ENCODE assay signal across 16 cellular contexts in the genomic region with DNA sequence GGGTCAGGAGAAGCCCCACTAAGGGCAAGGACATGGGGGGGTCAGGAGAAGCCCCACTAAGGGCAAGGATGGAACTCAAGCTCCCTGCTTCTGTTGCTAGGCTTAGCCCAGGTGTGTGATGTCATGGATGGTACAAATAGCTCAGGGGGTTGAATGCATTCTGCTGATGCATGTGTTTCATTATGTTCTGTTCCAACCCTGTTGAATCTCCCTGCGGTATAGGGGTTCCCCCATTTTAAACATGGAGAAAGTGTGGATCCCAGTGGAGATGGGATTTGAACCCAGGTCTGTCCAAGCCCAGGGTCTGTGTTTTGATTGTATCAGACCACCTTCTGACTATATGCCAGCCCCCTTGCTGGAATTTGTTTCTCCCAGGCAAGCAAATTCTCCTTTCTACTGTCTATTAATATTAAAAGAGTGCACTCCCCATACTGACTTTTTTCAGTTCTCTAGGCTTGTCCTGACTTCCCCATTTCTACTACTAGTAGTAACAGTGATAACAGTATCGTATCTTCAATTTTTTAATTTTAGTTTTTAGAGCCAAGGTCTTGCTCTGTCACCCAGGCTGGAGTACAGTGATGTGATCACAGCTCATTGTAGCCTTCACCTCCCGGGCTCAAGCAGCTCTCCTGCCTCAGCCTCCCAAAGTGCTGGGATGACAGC. TPM values are rescaled to one million over a fixed set of nuclear protein-coding genes. Genes with fewer than 3 reads are reported as not detected.
A peak's percentile ranks its signal among the peaks of the same experiment; 100 is the strongest.
DNase-seq lines count a peak whose midpoint lies in the region; ATAC-seq and TF ChIP-seq lines count a peak whose summit lies in the region.
"Had no signal": no experiment of that assay in that cellular context is flagged by ENCODE, and none has a peak within 500 bp of the region (broad histone marks: within the 10 kb centered on the region; RNA-seq: fewer than 3 reads in every experiment).

No MANE protein-coding gene starts in this region.

- TF ChIP-seq CTCF in KMS-11 (conservative IDR thresholded peaks at IDR 0.05; ENCODE audit: low read depth, low read length) (no peak), gastrocnemius medialis (IDR thresholded peaks at IDR 0.05 in 4 of 5, conservative IDR thresholded peaks at IDR 0.05 in 1 of 5) (no peak)

- intact Hi-C loops in dendritic cell treated with granulocyte-macrophage colony-stimulating factor and Interleukin-4, amounts not matched to agents 40 ng/mL and 50 ng/mL, for 4 days (cut with micrococcal nuclease), result no loop called here
- intact Hi-C loops in gastrocnemius medialis (cut with DNase I; ENCODE audit: low total_unique reads), result no loop called here

- peaks cover 45% of the 10 kb centered on the region for H3K4me1 Mint-ChIP-seq in activated T-cell treated with anti-CD3 and anti-CD28 coated beads, Interleukin-2, amount 50 U/mL, for 24 hours (ENCODE audit: low read depth)
- peaks cover 65% of the 10 kb centered on the region for H3K4me1 Mint-ChIP-seq in dendritic cell treated with granulocyte-macrophage colony-stimulating factor and Interleukin-4, amounts not matched to agents 40 ng/mL and 50 ng/mL, for 4 days (ENCODE audit: low read depth)
- peaks cover 32 to 51% of the 10 kb centered on the region in 2 donors for H3K4me1 Mint-ChIP-seq in immature natural killer cell

- H3K36me3 ChIP-seq in KMS-11 (ENCODE audit: insufficient read depth) (no peaks in the 10 kb centered on the region), gastrocnemius medialis (peaks cover 0 to 20% of the 10 kb centered on the region in 2 donors)

- ATAC-seq in gastrocnemius medialis, result peak; percentile 32 to 35
- no peak for ATAC-seq in HG02938 (IDR thresholded peaks at IDR 0.05; ENCODE audit: unreplicated experiment)
- ATAC-seq: left lobe of liver, WTC11 had no signal

- DNase-seq in activated T-cell treated with anti-CD3 and anti-CD28 coated beads, Interleukin-2, amount 50 U/mL, for 24 hours, result no peak
- DNase-seq in activated T-cell treated with anti-CD3 and anti-CD28 coated beads, Interleukin-2, amount 50 U/mL, for 48 hours, result no peak
- DNase-seq in gastrocnemius medialis (no peak), immature natural killer cell (no peak), COLO668 (lab: John Stamatoyannopoulos, UW; ENCODE audit: unreplicated experiment) (no peak)
- DNase-seq: activated naive CD4-positive, alpha-beta T cell treated with anti-CD3 and anti-CD28 coated beads, Interleukin-2, amount 50 U/mL, for 16 hours; central memory CD4-positive, alpha-beta T cell; endodermal cell; NCI-H1048; NCI-H526 treated with DMSO at 0.1 percent for 48 hours had no signal

- in situ Hi-C loops in gastrocnemius medialis (cut with MboI; ENCODE audit: low sequenced_read_pairs in 4 of 4), result no loop called here

- H3K9me3 ChIP-seq in gastrocnemius medialis, result no peaks in the 10 kb centered on the region
- H3K9me3 ChIP-seq: tibial nerve had no signal

- no peaks in the 10 kb centered on the region for H3K27me3 Mint-ChIP-seq in activated T-cell treated with anti-CD3 and anti-CD28 coated beads, Interleukin-2, amount 50 U/mL, for 24 hours
- no peaks in the 10 kb centered on the region for H3K27me3 Mint-ChIP-seq in dendritic cell treated with granulocyte-macrophage colony-stimulating factor and Interleukin-4, amounts not matched to agents 40 ng/mL and 50 ng/mL, for 4 days
- peaks cover 0 to 4% (median under 1%) of the 10 kb centered on the region in 3 donors for H3K27me3 Mint-ChIP-seq in immature natural killer cell (ENCODE audit: low read depth in 3 of 3)

- no peak overlapping the region for H2AFZ ChIP-seq in KMS-11 (ENCODE audit: low read depth)

- H3K27me3 ChIP-seq in KMS-11 (ENCODE audit: insufficient read depth, low read depth) (no peaks in the 10 kb centered on the region), gastrocnemius medialis (no peaks in the 10 kb centered on the region)
- H3K27me3 ChIP-seq: tibial nerve had no signal

- no peak for TF ChIP-seq POLR2A in gastrocnemius medialis (IDR thresholded peaks at IDR 0.05)

- H3K9ac ChIP-seq in KMS-11, result no peak overlapping the region

- peak overlapping the region; percentile 67 for H3K27ac Mint-ChIP-seq in activated T-cell treated with anti-CD3 and anti-CD28 coated beads, Interleukin-2, amount 50 U/mL, for 24 hours
- peak overlapping the region; percentile 71 for H3K27ac Mint-ChIP-seq in dendritic cell treated with granulocyte-macrophage colony-stimulating factor and Interleukin-4, amounts not matched to agents 40 ng/mL and 50 ng/mL, for 4 days
- peak overlapping the region in 1 of 6 donors; percentile 26 for H3K27ac Mint-ChIP-seq in immature natural killer cell
- H3K27ac Mint-ChIP-seq: endodermal cell had no signal

- 0 out of 2 replicates have a peak, but pooled peaks cover 8% of the 10 kb centered on the region for H3K79me2 ChIP-seq in KMS-11 (ENCODE audit: insufficient read depth, low read depth)

- no peak overlapping the region for H3K4me3 Mint-ChIP-seq in activated T-cell treated with anti-CD3 and anti-CD28 coated beads, Interleukin-2, amount 50 U/mL, for 24 hours
- H3K4me3 Mint-ChIP-seq in dendritic cell treated with granulocyte-macrophage colony-stimulating factor and Interleukin-4, amounts not matched to agents 40 ng/mL and 50 ng/mL, for 4 days, result peak overlapping the region; percentile 50
- H3K4me3 Mint-ChIP-seq in immature natural killer cell, result no peak overlapping the region
- H3K4me3 Mint-ChIP-seq: endodermal cell, WTC11 had no signal

- no peaks in the 10 kb centered on the region for H3K9me3 Mint-ChIP-seq in activated T-cell treated with anti-CD3 and anti-CD28 coated beads, Interleukin-2, amount 50 U/mL, for 24 hours
- no peaks in the 10 kb centered on the region for H3K9me3 Mint-ChIP-seq in dendritic cell treated with granulocyte-macrophage colony-stimulating factor and Interleukin-4, amounts not matched to agents 40 ng/mL and 50 ng/mL, for 4 days
- H3K9me3 Mint-ChIP-seq in immature natural killer cell, result peaks cover 0 to 2% (median 0%) of the 10 kb centered on the region in 6 donors
- H3K9me3 Mint-ChIP-seq: endodermal cell, WTC11 had no signal

- H3K27ac ChIP-seq in KMS-11 (no peak overlapping the region), gastrocnemius medialis (peak overlapping the region; percentile 86 to 97 (median 91))
- H3K27ac ChIP-seq: tibial nerve had no signal

- no peak overlapping the region for H3K4me3 ChIP-seq in KMS-11 (IDR thresholded peaks at IDR 0.05; ENCODE audit: insufficient read depth, low read depth, low read length)
- peak overlapping the region in 1 of 4 donors; percentile 39 for H3K4me3 ChIP-seq in gastrocnemius medialis
- H3K4me3 ChIP-seq: tibial nerve had no signal

- H4K20me1 ChIP-seq in KMS-11 (ENCODE audit: insufficient read depth), result no peaks in the 10 kb centered on the region

- peaks cover 72% of the 10 kb centered on the region for H3K36me3 Mint-ChIP-seq in activated T-cell treated with anti-CD3 and anti-CD28 coated beads, Interleukin-2, amount 50 U/mL, for 24 hours (ENCODE audit: low read depth)
- H3K36me3 Mint-ChIP-seq in dendritic cell treated with granulocyte-macrophage colony-stimulating factor and Interleukin-4, amounts not matched to agents 40 ng/mL and 50 ng/mL, for 4 days (ENCODE audit: low read depth), result peaks cover 90% of the 10 kb centered on the region
- H3K36me3 Mint-ChIP-seq in immature natural killer cell, result peaks cover 3 to 12% (median 8%) of the 10 kb centered on the region in 3 donors

- H3K4me2 ChIP-seq in KMS-11, result peak overlapping the region; percentile 9; the same call in 1 of the 2 replicates

- peaks cover 14% of the 10 kb centered on the region for H3K4me1 ChIP-seq in KMS-11 (ENCODE audit: low read depth, poor library complexity, severe bottlenecking)
- H3K4me1 ChIP-seq in gastrocnemius medialis, result peaks cover 26 to 39% of the 10 kb centered on the region in 2 donors

RNA-seq across cellular contexts. Expression of a gene that starts 6.7 kb away (rescaled TPM):
- 10 to 100 TPM; 10.3 to 23.4 (median 15.2) TPM for total RNA-seq in gastrocnemius medialis
- under 1 TPM in 2 of 3 donors, not detected in 1; 0.08 to 0.18 TPM for polyA plus RNA-seq in immature natural killer cell

RNA-seq across cellular contexts. Expression of a gene that starts 12.0 kb away (rescaled TPM):
- 10 to 100 TPM; 35.6 to 61.7 (median 47.0) TPM for total RNA-seq in gastrocnemius medialis
- 10 to 100 TPM; 23.9 to 36.4 (median 31.7) TPM for polyA plus RNA-seq in immature natural killer cell

RNA-seq across cellular contexts. Expression of a gene that starts 12.3 kb away (rescaled TPM):
- 1 to 10 TPM; 6.0 to 10.0 (median 8.2) TPM for total RNA-seq in gastrocnemius medialis
- under 1 TPM; 0.59 to 0.78 (median 0.62) TPM for polyA plus RNA-seq in immature natural killer cell

RNA-seq across cellular contexts. Expression of a gene that starts 12.8 kb away (rescaled TPM):
- 10 to 100 TPM in 1 of 4 donors, 1 to 10 TPM in 3; 6.8 to 11.2 (median 7.4) TPM for total RNA-seq in gastrocnemius medialis
- polyA plus RNA-seq in immature natural killer cell, result 1 to 10 TPM in 2 of 3 donors, under 1 TPM in 1; 0.63 to 1.7 (median 1.0) TPM

RNA-seq across cellular contexts. Expression of a gene that starts 28.7 kb away (rescaled TPM):
- total RNA-seq in gastrocnemius medialis, result 10 to 100 TPM in 1 of 4 donors, 1 to 10 TPM in 3; 1.5 to 12.3 (median 7.2) TPM
- polyA plus RNA-seq in immature natural killer cell, result 10 to 100 TPM in 2 of 3 donors, 1 to 10 TPM in 1; 9.6 to 27.8 (median 13.8) TPM
